ENCODE assay signal across 10 cellular contexts in the genomic region with DNA sequence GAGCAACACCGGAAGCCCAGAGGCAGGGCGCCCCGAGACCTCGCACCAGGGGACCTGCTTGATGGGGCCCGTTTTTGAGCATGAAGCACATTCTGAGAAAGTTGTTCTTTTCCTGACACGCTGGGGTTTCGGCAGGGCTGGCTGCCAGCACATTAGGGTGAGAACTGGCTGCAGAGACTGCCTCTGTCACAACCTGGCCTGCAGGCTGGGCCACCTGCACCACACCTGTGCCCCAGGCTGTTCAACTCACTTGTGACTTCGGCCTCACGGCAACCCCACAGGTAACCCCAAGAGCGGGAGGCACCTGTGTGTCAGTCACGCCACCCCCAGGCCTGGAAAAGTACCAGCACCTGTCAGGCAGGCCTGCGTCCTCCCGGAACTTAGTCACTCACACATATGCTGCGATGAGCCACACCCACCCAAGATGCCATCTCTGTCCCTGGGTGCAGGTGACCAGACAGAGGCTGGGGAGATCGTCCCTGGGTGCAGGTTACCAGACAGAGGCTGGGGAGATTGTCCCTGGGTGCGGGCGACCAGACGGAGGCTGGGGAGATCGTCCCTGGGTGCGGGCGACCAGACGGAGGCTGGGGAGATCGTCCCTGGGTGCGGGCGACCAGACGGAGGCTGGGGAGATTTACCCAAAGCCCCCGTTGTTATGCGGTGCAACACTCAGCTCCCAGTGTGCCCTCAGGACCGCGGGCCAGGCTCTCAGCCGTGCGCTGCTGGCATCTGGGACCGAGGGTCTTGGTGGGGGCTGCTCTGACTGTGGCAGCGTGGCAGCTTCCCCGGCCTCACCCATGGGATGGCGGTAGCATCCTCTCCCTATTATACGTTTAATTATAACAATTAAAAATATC.
DNase-seq lines count a peak whose midpoint lies in the region; ATAC-seq and TF ChIP-seq lines count a peak whose summit lies in the region.
"Had no signal": no experiment of that assay in that cellular context is flagged by ENCODE, and none has a peak within 500 bp of the region (broad histone marks: within the 10 kb centered on the region; RNA-seq: fewer than 3 reads in every experiment).

No MANE protein-coding gene starts in this region.

- H3K27me3 ChIP-seq in CD4-positive, alpha-beta memory T cell (ENCODE audit: insufficient read depth, low read length) = no peaks in the 10 kb centered on the region
- H3K27me3 ChIP-seq: colonic mucosa had no signal

- TF ChIP-seq CTCF in osteocyte (IDR thresholded peaks at IDR 0.05) = no peak

- H3K27ac Mint-ChIP-seq in osteocyte (ENCODE audit: unreplicated experiment) = no peak overlapping the region
- no peak overlapping the region for H3K27ac Mint-ChIP-seq in CD4-positive, alpha-beta memory T cell
- H3K27ac Mint-ChIP-seq: T-helper 1 cell treated with Interleukin-12 subunit alpha and Interleukin-12 subunit beta and Interleukin-4 antibody, amounts not matched to agents 30 μg/mL and 1 μg/mL, for 36 hours had no signal

- intact Hi-C loops in CD4-positive, alpha-beta memory T cell (cut with micrococcal nuclease) = no loop called here

- H3K27ac ChIP-seq in CD4-positive, alpha-beta memory T cell (ENCODE audit: low read depth, low read length) = no peak overlapping the region
- H3K27ac ChIP-seq: colonic mucosa had no signal

- no peaks in the 10 kb centered on the region for H3K9me3 Mint-ChIP-seq in osteocyte (ENCODE audit: unreplicated experiment)
- H3K9me3 Mint-ChIP-seq in CD4-positive, alpha-beta memory T cell = no peaks in the 10 kb centered on the region
- H3K9me3 Mint-ChIP-seq: T-helper 1 cell treated with Interleukin-12 subunit alpha and Interleukin-12 subunit beta and Interleukin-4 antibody, amounts not matched to agents 30 μg/mL and 1 μg/mL, for 36 hours had no signal

- no peaks in the 10 kb centered on the region for H3K4me1 Mint-ChIP-seq in osteocyte (ENCODE audit: unreplicated experiment)
- no peaks in the 10 kb centered on the region for H3K4me1 Mint-ChIP-seq in CD4-positive, alpha-beta memory T cell

- no peaks in the 10 kb centered on the region for H3K36me3 ChIP-seq in CD4-positive, alpha-beta memory T cell (ENCODE audit: insufficient read depth, low read length)
- H3K36me3 ChIP-seq: colonic mucosa had no signal

- no peaks in the 10 kb centered on the region for H3K4me1 ChIP-seq in CD4-positive, alpha-beta memory T cell (ENCODE audit: insufficient read depth, low read length)
- H3K4me1 ChIP-seq: colonic mucosa had no signal

- POLR2A ChIA-PET in CD4-positive, alpha-beta memory T cell (lab: Charles Lee; ENCODE audit: partially characterized antibody) = no interaction called here

- H3K4me3 Mint-ChIP-seq in osteocyte (ENCODE audit: unreplicated experiment) = no peak overlapping the region
- no peak overlapping the region for H3K4me3 Mint-ChIP-seq in CD4-positive, alpha-beta memory T cell
- H3K4me3 Mint-ChIP-seq: T-helper 1 cell treated with Interleukin-12 subunit alpha and Interleukin-12 subunit beta and Interleukin-4 antibody, amounts not matched to agents 30 μg/mL and 1 μg/mL, for 36 hours had no signal

- DNase-seq in D341Med (ENCODE audit: low spot score) (peak; percentile 34), NCI-H2171 treated with DMSO at 0.1 percent for 48 hours (lab: John Stamatoyannopoulos, UW) (peak; percentile 72), ecto neural progenitor cell (ENCODE audit: low spot score) (peak; percentile 41), osteocyte (ENCODE audit: extremely low spot score, unreplicated experiment) (peak; percentile 83), NCI-H2196 (lab: John Stamatoyannopoulos, UW; ENCODE audit: unreplicated experiment) (no peak)
- DNase-seq in CD4-positive, alpha-beta memory T cell = no peak
- DNase-seq: colonic mucosa, NCI-H2029 had no signal

- ATAC-seq in GM18502 (IDR thresholded peaks at IDR 0.05; ENCODE audit: poor library complexity, unreplicated experiment) = no peak

- H3K4me3 ChIP-seq in CD4-positive, alpha-beta memory T cell (ENCODE audit: low read length in 2 of 2) = no peak overlapping the region
- H3K4me3 ChIP-seq: colonic mucosa had no signal

- no peaks in the 10 kb centered on the region for H3K36me3 Mint-ChIP-seq in osteocyte (ENCODE audit: unreplicated experiment)
- no peaks in the 10 kb centered on the region for H3K36me3 Mint-ChIP-seq in CD4-positive, alpha-beta memory T cell

- CTCF ChIA-PET in CD4-positive, alpha-beta memory T cell (lab: Charles Lee; ENCODE audit: partially characterized antibody) = no interaction called here

- peaks cover 2% of the 10 kb centered on the region for H3K27me3 Mint-ChIP-seq in osteocyte (ENCODE audit: unreplicated experiment)
- H3K27me3 Mint-ChIP-seq in CD4-positive, alpha-beta memory T cell = peaks cover 20 to 21% of the 10 kb centered on the region in 2 donors

- no peaks in the 10 kb centered on the region for H3K9me3 ChIP-seq in CD4-positive, alpha-beta memory T cell (ENCODE audit: control insufficient read depth in 1 of 2, low read length in 2 of 2)
- H3K9me3 ChIP-seq: colonic mucosa had no signal

Comparison
In these comparisons a context has a peak if more than half of its experiments do, and no peak if none do; other contexts are left out.
1. DNase-seq: peak in D341Med (single experiment), NCI-H2171 treated with DMSO at 0.1 percent for 48 hours (single experiment), ecto neural progenitor cell (single experiment) and osteocyte (single experiment); none in NCI-H2196 (single experiment) and CD4-positive, alpha-beta memory T cell (0 of 5).